1 cellular context compared by ENCODE assay signal in the genomic region with DNA sequence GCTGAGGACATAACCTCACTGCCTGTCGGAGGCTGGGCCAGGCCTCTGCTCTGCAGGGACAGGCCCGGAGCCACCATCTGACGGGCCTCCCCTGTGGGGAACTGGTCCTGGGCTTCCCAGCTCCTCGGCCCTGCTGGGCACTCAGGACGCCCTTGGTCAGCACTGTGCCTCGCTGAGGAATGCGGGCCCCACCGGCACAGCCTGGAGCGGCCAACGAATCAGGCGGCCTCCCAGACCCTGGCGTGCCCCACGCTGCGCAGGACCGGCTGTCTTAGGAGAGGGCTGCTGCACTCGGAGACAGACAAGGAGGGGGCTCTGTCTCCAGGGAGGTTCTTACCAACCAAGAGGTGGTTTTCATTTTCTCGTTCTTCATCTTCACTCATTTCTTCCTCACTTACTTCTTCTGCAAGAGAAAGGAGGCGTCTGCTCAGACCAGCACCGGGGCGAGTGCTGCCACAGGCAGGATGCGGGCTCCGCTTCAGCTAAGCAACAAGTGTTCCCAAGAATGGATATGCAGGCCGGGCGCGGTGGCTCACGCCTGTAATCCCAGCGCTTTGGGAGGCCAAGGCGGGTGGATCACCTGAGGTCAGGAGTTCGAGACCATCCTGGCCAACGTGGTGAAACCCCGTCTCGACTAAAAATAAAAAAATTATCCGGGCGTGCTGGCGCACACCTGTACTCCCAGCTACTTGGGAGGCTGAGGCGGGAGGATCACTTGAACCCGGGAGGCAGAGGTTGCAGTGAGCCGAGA. TPM values are rescaled to one million over a fixed set of nuclear protein-coding genes. Genes with fewer than 3 reads are reported as not detected.
"Had no signal": no experiment of that assay in that cellular context is flagged by ENCODE, and none has a peak within 500 bp of the region (broad histone marks: within the 10 kb centered on the region; RNA-seq: fewer than 3 reads in every experiment).

No MANE protein-coding gene starts in this region.

RNA-seq across cellular contexts. Expression of gene FNDC10, which starts 41.0 kb away (rescaled TPM):
- total RNA-seq: HT-29 had no signal
